ENCODE assay signal across 12 cellular contexts in genomic region chr7:56053993-56054392, GRCh38. TPM values are rescaled to one million over a fixed set of nuclear protein-coding genes. Genes with fewer than 3 reads are reported as not detected.
A peak's percentile ranks its signal among the peaks of the same experiment; 100 is the strongest.
DNase-seq lines count a peak whose midpoint lies in the region; ATAC-seq and TF ChIP-seq lines count a peak whose summit lies in the region.
"Had no signal": no experiment of that assay in that cellular context is flagged by ENCODE, and none has a peak within 500 bp of the region (broad histone marks: within the 10 kb centered on the region; RNA-seq: fewer than 3 reads in every experiment).

No MANE protein-coding gene starts in this region.

- no peak for DNase-seq in activated CD8-positive, alpha-beta memory T cell treated with anti-CD3 and anti-CD28 coated beads, Interleukin-2, amount 10 ng/mL, durations not matched to agents 7 days and 5 days
- DNase-seq in activated CD8-positive, alpha-beta memory T cell treated with anti-CD3 and anti-CD28 coated beads, Interleukin-2, amount 50 U/mL, for 48 hours = no peak
- DNase-seq in activated naive CD8-positive, alpha-beta T cell treated with anti-CD3 and anti-CD28 coated beads, Interleukin-2, amount 50 U/mL, for 24 hours = no peak
- DNase-seq in osteoblast (ENCODE audit: insufficient read length, low spot score, missing footprints) (peak; percentile 37), hepatic stellate cell (ENCODE audit: low spot score) (no peak), NCI-H1417 (lab: John Stamatoyannopoulos, UW) (no peak)
- no peak for DNase-seq in central memory CD4-positive, alpha-beta T cell
- DNase-seq: dermis blood vessel endothelial cell, DMS79 treated with DMSO at 0.1 percent for 48 hours, posterior cingulate gyrus had no signal

- no peak overlapping the region for H3K4me3 Mint-ChIP-seq in activated CD8-positive, alpha-beta memory T cell treated with anti-CD3 and anti-CD28 coated beads, Interleukin-2, amount 10 ng/mL, durations not matched to agents 7 days and 5 days
- peak overlapping the region; percentile 99 for H3K4me3 Mint-ChIP-seq in activated naive CD8-positive, alpha-beta T cell treated with anti-CD3 and anti-CD28 coated beads, Interleukin-2, amount 50 U/mL, for 24 hours

- TF ChIP-seq CTCF in KMS-11 (conservative IDR thresholded peaks at IDR 0.05; ENCODE audit: low read depth, low read length) (no peak), osteoblast (IDR thresholded peaks at IDR 0.05; ENCODE audit: extremely low read depth, low read depth, low read length) (no peak)

- CTCF ChIA-PET in activated CD8-positive, alpha-beta memory T cell treated with anti-CD3 and anti-CD28 coated beads, Interleukin-2, amount 10 ng/mL, durations not matched to agents 7 days and 5 days (lab: Charles Lee) = interaction anchor here (1.1 kb wide), 1 partner anchor 20 kb away, joined by 5 read pairs; no protein-coding TSS in a partner anchor

- H3K27ac ChIP-seq in KMS-11 (no peak overlapping the region), osteoblast (ENCODE audit: low read depth, low read length) (no peak overlapping the region)
- H3K27ac ChIP-seq: upper lobe of right lung had no signal

- no peak overlapping the region for H2AFZ ChIP-seq in KMS-11 (ENCODE audit: low read depth)
- no peak overlapping the region for H2AFZ ChIP-seq in osteoblast (ENCODE audit: low read length)

- H3K79me2 ChIP-seq in KMS-11 (ENCODE audit: insufficient read depth, low read depth) (peaks cover 67% of the 10 kb centered on the region), osteoblast (ENCODE audit: insufficient read depth, low read length) (peaks cover 60% of the 10 kb centered on the region)

- no peak for ATAC-seq in activated CD8-positive, alpha-beta memory T cell treated with anti-CD3 and anti-CD28 coated beads, Interleukin-2, amount 10 ng/mL, durations not matched to agents 7 days and 5 days
- no peak for ATAC-seq in activated naive CD8-positive, alpha-beta T cell treated with anti-CD3 and anti-CD28 coated beads, Interleukin-2, amount 50 U/mL, for 24 hours
- ATAC-seq: upper lobe of right lung had no signal

- no peak overlapping the region for H3K9ac ChIP-seq in KMS-11

- H3K27me3 Mint-ChIP-seq in activated CD8-positive, alpha-beta memory T cell treated with anti-CD3 and anti-CD28 coated beads, Interleukin-2, amount 10 ng/mL, durations not matched to agents 7 days and 5 days = no peaks in the 10 kb centered on the region
- no peaks in the 10 kb centered on the region for H3K27me3 Mint-ChIP-seq in activated naive CD8-positive, alpha-beta T cell treated with anti-CD3 and anti-CD28 coated beads, Interleukin-2, amount 50 U/mL, for 24 hours

- H3K4me1 Mint-ChIP-seq in activated CD8-positive, alpha-beta memory T cell treated with anti-CD3 and anti-CD28 coated beads, Interleukin-2, amount 10 ng/mL, durations not matched to agents 7 days and 5 days = peaks cover 53% of the 10 kb centered on the region
- peaks cover 70% of the 10 kb centered on the region for H3K4me1 Mint-ChIP-seq in activated naive CD8-positive, alpha-beta T cell treated with anti-CD3 and anti-CD28 coated beads, Interleukin-2, amount 50 U/mL, for 24 hours

- peaks cover 44% of the 10 kb centered on the region for H3K4me1 ChIP-seq in KMS-11 (ENCODE audit: low read depth, poor library complexity, severe bottlenecking)
- peaks cover 21% of the 10 kb centered on the region for H3K4me1 ChIP-seq in osteoblast (ENCODE audit: insufficient read depth, low read length)

- H3K4me3 ChIP-seq in KMS-11 (IDR thresholded peaks at IDR 0.05; ENCODE audit: insufficient read depth, low read depth, low read length) = no peak overlapping the region
- no peak overlapping the region for H3K4me3 ChIP-seq in osteoblast (ENCODE audit: insufficient read depth, low read length)
- H3K4me3 ChIP-seq: upper lobe of right lung had no signal

- peaks cover 54% of the 10 kb centered on the region for H3K36me3 Mint-ChIP-seq in activated CD8-positive, alpha-beta memory T cell treated with anti-CD3 and anti-CD28 coated beads, Interleukin-2, amount 10 ng/mL, durations not matched to agents 7 days and 5 days
- H3K36me3 Mint-ChIP-seq in activated naive CD8-positive, alpha-beta T cell treated with anti-CD3 and anti-CD28 coated beads, Interleukin-2, amount 50 U/mL, for 24 hours (ENCODE audit: low read depth) = peaks cover 70% of the 10 kb centered on the region

- peak overlapping the region; percentile 64 for H3K27ac Mint-ChIP-seq in activated CD8-positive, alpha-beta memory T cell treated with anti-CD3 and anti-CD28 coated beads, Interleukin-2, amount 10 ng/mL, durations not matched to agents 7 days and 5 days
- H3K27ac Mint-ChIP-seq in activated naive CD8-positive, alpha-beta T cell treated with anti-CD3 and anti-CD28 coated beads, Interleukin-2, amount 50 U/mL, for 24 hours = peak overlapping the region; percentile 75

- H3K9me3 ChIP-seq in osteoblast (ENCODE audit: low read depth, low read length) = no peaks in the 10 kb centered on the region
- H3K9me3 ChIP-seq: upper lobe of right lung had no signal

- H3K9me3 Mint-ChIP-seq in activated CD8-positive, alpha-beta memory T cell treated with anti-CD3 and anti-CD28 coated beads, Interleukin-2, amount 10 ng/mL, durations not matched to agents 7 days and 5 days (ENCODE audit: low read depth) = no peaks in the 10 kb centered on the region
- no peaks in the 10 kb centered on the region for H3K9me3 Mint-ChIP-seq in activated naive CD8-positive, alpha-beta T cell treated with anti-CD3 and anti-CD28 coated beads, Interleukin-2, amount 50 U/mL, for 24 hours

- H3K36me3 ChIP-seq in KMS-11 (ENCODE audit: insufficient read depth) (peaks cover 39% of the 10 kb centered on the region), osteoblast (ENCODE audit: insufficient read depth, low read length) (peaks cover 61% of the 10 kb centered on the region)

- H3K4me2 ChIP-seq in KMS-11 = peak overlapping the region; percentile 65
- no peak overlapping the region for H3K4me2 ChIP-seq in osteoblast (ENCODE audit: insufficient read depth, low read length)

- H4K20me1 ChIP-seq in KMS-11 (ENCODE audit: insufficient read depth) = no peaks in the 10 kb centered on the region
- H4K20me1 ChIP-seq in osteoblast (ENCODE audit: insufficient read depth, low read length) = peaks cover 7% of the 10 kb centered on the region

- H3K27me3 ChIP-seq in KMS-11 (ENCODE audit: insufficient read depth, low read depth) = no peaks in the 10 kb centered on the region
- no peaks in the 10 kb centered on the region for H3K27me3 ChIP-seq in osteoblast (ENCODE audit: insufficient read depth, low read length)
- H3K27me3 ChIP-seq: upper lobe of right lung had no signal

RNA-seq across cellular contexts. Expression of gene CCT6A, which starts 2.4 kb away (rescaled TPM):
- total RNA-seq in activated CD8-positive, alpha-beta memory T cell treated with anti-CD3 and anti-CD28 coated beads, Interleukin-2, amount 10 ng/mL, durations not matched to agents 7 days and 5 days = 100 to 1,000 TPM; 120 to 181 TPM
- 130 and 141 TPM in 2 replicates for total RNA-seq in osteoblast

RNA-seq across cellular contexts. Expression of gene PSPH, which starts 2.7 kb away (rescaled TPM):
- 10 to 100 TPM; 12.4 to 22.2 TPM for total RNA-seq in activated CD8-positive, alpha-beta memory T cell treated with anti-CD3 and anti-CD28 coated beads, Interleukin-2, amount 10 ng/mL, durations not matched to agents 7 days and 5 days
- total RNA-seq in osteoblast = 45.4 and 49.9 TPM in 2 replicates

RNA-seq across cellular contexts. Expression of gene SUMF2, which starts 10.1 kb away (rescaled TPM):
- total RNA-seq in activated CD8-positive, alpha-beta memory T cell treated with anti-CD3 and anti-CD28 coated beads, Interleukin-2, amount 10 ng/mL, durations not matched to agents 7 days and 5 days = 100 to 1,000 TPM; 115 to 145 TPM
- total RNA-seq in osteoblast = 230 and 231 TPM in 2 replicates

RNA-seq across cellular contexts. Expression of gene PHKG1, which starts 38.8 kb away (rescaled TPM):
- 1 to 10 TPM; 1.8 to 2.5 TPM for total RNA-seq in activated CD8-positive, alpha-beta memory T cell treated with anti-CD3 and anti-CD28 coated beads, Interleukin-2, amount 10 ng/mL, durations not matched to agents 7 days and 5 days
- 1.8 and 2.1 TPM in 2 replicates for total RNA-seq in osteoblast

RNA-seq across cellular contexts. Expression of gene CHCHD2, which starts 52.3 kb away (rescaled TPM):
- total RNA-seq in activated CD8-positive, alpha-beta memory T cell treated with anti-CD3 and anti-CD28 coated beads, Interleukin-2, amount 10 ng/mL, durations not matched to agents 7 days and 5 days = 100 to 1,000 TPM; 454 to 534 TPM
- total RNA-seq in osteoblast = 183 and 202 TPM in 2 replicates
